Comparison of ENCODE assay signal across 1 cellular context in the genomic region with DNA sequence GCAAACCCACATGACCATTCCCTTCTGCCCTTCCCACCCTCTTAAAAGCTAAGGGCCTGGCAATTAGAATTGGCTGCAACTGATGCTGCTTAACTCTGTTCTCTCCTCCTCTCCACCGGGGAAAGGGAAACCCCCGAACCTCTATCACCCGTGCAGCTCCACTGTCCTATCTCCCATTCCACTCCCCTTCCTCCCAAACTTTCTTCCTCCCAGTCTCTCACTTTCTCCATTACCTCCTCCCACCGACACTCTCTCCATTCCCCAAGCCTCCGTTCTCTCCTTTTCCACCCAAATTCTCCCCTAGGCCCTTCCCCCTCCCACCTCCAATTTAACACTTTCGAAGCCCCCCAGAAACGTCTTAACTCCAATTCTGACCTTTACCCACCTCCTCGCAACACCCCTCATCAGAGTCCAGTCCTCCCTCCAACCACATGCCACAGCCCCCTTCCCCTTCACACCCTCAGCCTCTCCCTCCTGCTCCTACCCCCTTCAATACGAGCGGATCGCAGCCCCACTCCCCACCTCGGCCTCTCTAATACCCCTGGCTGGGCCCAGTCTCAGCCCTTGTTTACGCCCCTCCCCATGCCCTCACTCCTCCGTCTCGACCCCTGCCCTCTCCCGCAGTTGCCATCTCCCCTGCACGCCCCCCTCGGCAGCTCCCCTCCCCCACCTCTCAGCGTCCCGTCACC.
TF ChIP-seq lines count a peak whose summit lies in the region.

No MANE protein-coding gene starts in this region.

TF ChIP-seq in HepG2, 621 proteins besides CTCF, POLR2A, EP300 and RAD21 (continues in another document):
- TF ChIP-seq NFRKB (IDR thresholded peaks at IDR 0.05) (no peak), GATAD2A (CRISPR knock-in tag; IDR thresholded peaks at IDR 0.05) (no peak), GATA4 (IDR thresholded peaks at IDR 0.05; ENCODE audit: borderline replicate concordance, low read depth) (no peak), ZNF253 (CRISPR knock-in tag; IDR thresholded peaks at IDR 0.05; ENCODE audit: borderline replicate concordance) (no peak), SIX4 (CRISPR knock-in tag; IDR thresholded peaks at IDR 0.05) (no peak), ZSCAN21 (CRISPR knock-in tag; IDR thresholded peaks at IDR 0.05; ENCODE audit: borderline replicate concordance) (no peak), ZNF451 (CRISPR knock-in tag; IDR thresholded peaks at IDR 0.05) (no peak), CCDC6 (CRISPR knock-in tag; IDR thresholded peaks at IDR 0.05) (no peak), HOXA3 (CRISPR knock-in tag; IDR thresholded peaks at IDR 0.05) (no peak), ZFP37 (CRISPR knock-in tag; IDR thresholded peaks at IDR 0.05; ENCODE audit: borderline replicate concordance) (no peak), LCORL (IDR thresholded peaks at IDR 0.05) (no peak), LCORL (CRISPR knock-in tag; IDR thresholded peaks at IDR 0.05) (0 out of 2 replicates have a peak, but pooled peaks have one; percentile 9), ZNF7 (CRISPR knock-in tag; IDR thresholded peaks at IDR 0.05) (no peak), GTF3A (CRISPR knock-in tag; conservative IDR thresholded peaks at IDR 0.05) (no peak), ZNF670 (CRISPR knock-in tag; IDR thresholded peaks at IDR 0.05; ENCODE audit: borderline replicate concordance) (0 out of 2 replicates have a peak, but pooled peaks have one; percentile 17), ZBTB38 (CRISPR knock-in tag; IDR thresholded peaks at IDR 0.05) (0 out of 2 replicates have a peak, but pooled peaks have one; percentile 21), ZBTB46 (CRISPR knock-in tag; IDR thresholded peaks at IDR 0.05; ENCODE audit: borderline replicate concordance) (no peak), TP53 (CRISPR knock-in tag; conservative IDR thresholded peaks at IDR 0.05) (no peak), MTF2 (CRISPR knock-in tag; IDR thresholded peaks at IDR 0.05; ENCODE audit: borderline replicate concordance) (peak; percentile 32; the same call in 1 of the 2 replicates), NFKB2 (CRISPR knock-in tag; IDR thresholded peaks at IDR 0.05; ENCODE audit: borderline replicate concordance) (no peak), ZKSCAN5 (CRISPR knock-in tag; IDR thresholded peaks at IDR 0.05) (no peak), ZNF331 (CRISPR knock-in tag; IDR thresholded peaks at IDR 0.05) (no peak), EED (CRISPR knock-in tag; IDR thresholded peaks at IDR 0.05) (no peak), ZNF672 (CRISPR knock-in tag; IDR thresholded peaks at IDR 0.05) (0 out of 2 replicates have a peak, but pooled peaks have one; percentile 30), FOXK2 (IDR thresholded peaks at IDR 0.05) (0 out of 2 replicates have a peak, but pooled peaks have one; percentile 29), ZNF10 (CRISPR knock-in tag; IDR thresholded peaks at IDR 0.05; ENCODE audit: borderline replicate concordance, low read depth) (no peak), ZNF567 (CRISPR knock-in tag; IDR thresholded peaks at IDR 0.05; ENCODE audit: borderline replicate concordance) (no peak), ZNF317 (CRISPR knock-in tag; IDR thresholded peaks at IDR 0.05) (no peak), HOXA7 (CRISPR knock-in tag; IDR thresholded peaks at IDR 0.05) (no peak), NRL (CRISPR knock-in tag; IDR thresholded peaks at IDR 0.05; ENCODE audit: borderline replicate concordance) (0 out of 2 replicates have a peak, but pooled peaks have one; percentile 16), ERF (CRISPR knock-in tag; IDR thresholded peaks at IDR 0.05) (no peak), ZXDC (CRISPR knock-in tag; IDR thresholded peaks at IDR 0.05) (no peak), ARID3A (IDR thresholded peaks at IDR 0.05; ENCODE audit: low read depth, low read length) (no peak), JUND (CRISPR knock-in tag; IDR thresholded peaks at IDR 0.05) (no peak), ARID2 (CRISPR knock-in tag; IDR thresholded peaks at IDR 0.05; ENCODE audit: borderline replicate concordance) (0 out of 2 replicates have a peak, but pooled peaks have one; percentile 84), ZSCAN25 (CRISPR knock-in tag; IDR thresholded peaks at IDR 0.05) (peak; percentile 88), MTF1 (CRISPR knock-in tag; IDR thresholded peaks at IDR 0.05) (no peak), GABPB1 (CRISPR knock-in tag; IDR thresholded peaks at IDR 0.05) (no peak), ZNF383 (CRISPR knock-in tag; IDR thresholded peaks at IDR 0.05; ENCODE audit: borderline replicate concordance) (no peak), HNF4G (IDR thresholded peaks at IDR 0.05; ENCODE audit: borderline replicate concordance, low read depth, low read length) (no peak), HNF4G (CRISPR knock-in tag; IDR thresholded peaks at IDR 0.05; ENCODE audit: borderline replicate concordance, low read depth) (0 out of 2 replicates have a peak, but pooled peaks have one; percentile 13), HES4 (CRISPR knock-in tag; IDR thresholded peaks at IDR 0.05; ENCODE audit: borderline replicate concordance) (no peak), CENPT (CRISPR knock-in tag; IDR thresholded peaks at IDR 0.05; ENCODE audit: low read depth) (no peak), CBFB (CRISPR knock-in tag; IDR thresholded peaks at IDR 0.05) (no peak), ELK4 (CRISPR knock-in tag; IDR thresholded peaks at IDR 0.05; ENCODE audit: borderline replicate concordance) (no peak), MAFF (IDR thresholded peaks at IDR 0.05; ENCODE audit: low read depth, low read length) (no peak)
- TF ChIP-seq, protein P1, sequence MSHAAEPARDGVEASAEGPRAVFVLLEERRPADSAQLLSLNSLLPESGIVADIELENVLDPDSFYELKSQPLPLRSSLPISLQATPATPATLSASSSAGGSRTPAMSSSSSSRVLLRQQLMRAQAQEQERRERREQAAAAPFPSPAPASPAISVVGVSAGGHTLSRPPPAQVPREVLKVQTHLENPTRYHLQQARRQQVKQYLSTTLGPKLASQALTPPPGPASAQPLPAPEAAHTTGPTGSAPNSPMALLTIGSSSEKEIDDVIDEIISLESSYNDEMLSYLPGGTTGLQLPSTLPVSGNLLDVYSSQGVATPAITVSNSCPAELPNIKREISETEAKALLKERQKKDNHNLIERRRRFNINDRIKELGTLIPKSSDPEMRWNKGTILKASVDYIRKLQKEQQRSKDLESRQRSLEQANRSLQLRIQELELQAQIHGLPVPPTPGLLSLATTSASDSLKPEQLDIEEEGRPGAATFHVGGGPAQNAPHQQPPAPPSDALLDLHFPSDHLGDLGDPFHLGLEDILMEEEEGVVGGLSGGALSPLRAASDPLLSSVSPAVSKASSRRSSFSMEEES (CRISPR knock-in tag; IDR thresholded peaks at IDR 0.05) = no peak
- TF ChIP-seq, protein P2, sequence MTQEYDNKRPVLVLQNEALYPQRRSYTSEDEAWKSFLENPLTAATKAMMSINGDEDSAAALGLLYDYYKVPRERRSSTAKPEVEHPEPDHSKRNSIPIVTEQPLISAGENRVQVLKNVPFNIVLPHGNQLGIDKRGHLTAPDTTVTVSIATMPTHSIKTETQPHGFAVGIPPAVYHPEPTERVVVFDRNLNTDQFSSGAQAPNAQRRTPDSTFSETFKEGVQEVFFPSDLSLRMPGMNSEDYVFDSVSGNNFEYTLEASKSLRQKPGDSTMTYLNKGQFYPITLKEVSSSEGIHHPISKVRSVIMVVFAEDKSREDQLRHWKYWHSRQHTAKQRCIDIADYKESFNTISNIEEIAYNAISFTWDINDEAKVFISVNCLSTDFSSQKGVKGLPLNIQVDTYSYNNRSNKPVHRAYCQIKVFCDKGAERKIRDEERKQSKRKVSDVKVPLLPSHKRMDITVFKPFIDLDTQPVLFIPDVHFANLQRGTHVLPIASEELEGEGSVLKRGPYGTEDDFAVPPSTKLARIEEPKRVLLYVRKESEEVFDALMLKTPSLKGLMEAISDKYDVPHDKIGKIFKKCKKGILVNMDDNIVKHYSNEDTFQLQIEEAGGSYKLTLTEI (CRISPR knock-in tag; conservative IDR thresholded peaks at IDR 0.05) = no peak
- TF ChIP-seq, protein P3, sequence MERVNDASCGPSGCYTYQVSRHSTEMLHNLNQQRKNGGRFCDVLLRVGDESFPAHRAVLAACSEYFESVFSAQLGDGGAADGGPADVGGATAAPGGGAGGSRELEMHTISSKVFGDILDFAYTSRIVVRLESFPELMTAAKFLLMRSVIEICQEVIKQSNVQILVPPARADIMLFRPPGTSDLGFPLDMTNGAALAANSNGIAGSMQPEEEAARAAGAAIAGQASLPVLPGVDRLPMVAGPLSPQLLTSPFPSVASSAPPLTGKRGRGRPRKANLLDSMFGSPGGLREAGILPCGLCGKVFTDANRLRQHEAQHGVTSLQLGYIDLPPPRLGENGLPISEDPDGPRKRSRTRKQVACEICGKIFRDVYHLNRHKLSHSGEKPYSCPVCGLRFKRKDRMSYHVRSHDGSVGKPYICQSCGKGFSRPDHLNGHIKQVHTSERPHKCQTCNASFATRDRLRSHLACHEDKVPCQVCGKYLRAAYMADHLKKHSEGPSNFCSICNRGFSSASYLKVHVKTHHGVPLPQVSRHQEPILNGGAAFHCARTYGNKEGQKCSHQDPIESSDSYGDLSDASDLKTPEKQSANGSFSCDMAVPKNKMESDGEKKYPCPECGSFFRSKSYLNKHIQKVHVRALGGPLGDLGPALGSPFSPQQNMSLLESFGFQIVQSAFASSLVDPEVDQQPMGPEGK (CRISPR knock-in tag; IDR thresholded peaks at IDR 0.05) = no peak
- TF ChIP-seq, protein P4, sequence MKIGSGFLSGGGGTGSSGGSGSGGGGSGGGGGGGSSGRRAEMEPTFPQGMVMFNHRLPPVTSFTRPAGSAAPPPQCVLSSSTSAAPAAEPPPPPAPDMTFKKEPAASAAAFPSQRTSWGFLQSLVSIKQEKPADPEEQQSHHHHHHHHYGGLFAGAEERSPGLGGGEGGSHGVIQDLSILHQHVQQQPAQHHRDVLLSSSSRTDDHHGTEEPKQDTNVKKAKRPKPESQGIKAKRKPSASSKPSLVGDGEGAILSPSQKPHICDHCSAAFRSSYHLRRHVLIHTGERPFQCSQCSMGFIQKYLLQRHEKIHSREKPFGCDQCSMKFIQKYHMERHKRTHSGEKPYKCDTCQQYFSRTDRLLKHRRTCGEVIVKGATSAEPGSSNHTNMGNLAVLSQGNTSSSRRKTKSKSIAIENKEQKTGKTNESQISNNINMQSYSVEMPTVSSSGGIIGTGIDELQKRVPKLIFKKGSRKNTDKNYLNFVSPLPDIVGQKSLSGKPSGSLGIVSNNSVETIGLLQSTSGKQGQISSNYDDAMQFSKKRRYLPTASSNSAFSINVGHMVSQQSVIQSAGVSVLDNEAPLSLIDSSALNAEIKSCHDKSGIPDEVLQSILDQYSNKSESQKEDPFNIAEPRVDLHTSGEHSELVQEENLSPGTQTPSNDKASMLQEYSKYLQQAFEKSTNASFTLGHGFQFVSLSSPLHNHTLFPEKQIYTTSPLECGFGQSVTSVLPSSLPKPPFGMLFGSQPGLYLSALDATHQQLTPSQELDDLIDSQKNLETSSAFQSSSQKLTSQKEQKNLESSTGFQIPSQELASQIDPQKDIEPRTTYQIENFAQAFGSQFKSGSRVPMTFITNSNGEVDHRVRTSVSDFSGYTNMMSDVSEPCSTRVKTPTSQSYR (CRISPR knock-in tag; IDR thresholded peaks at IDR 0.05; ENCODE audit: borderline replicate concordance) = peak; percentile 42; the same call in 1 of the 2 replicates
